ENCODE assay signal across 8 cellular contexts in the genomic region with DNA sequence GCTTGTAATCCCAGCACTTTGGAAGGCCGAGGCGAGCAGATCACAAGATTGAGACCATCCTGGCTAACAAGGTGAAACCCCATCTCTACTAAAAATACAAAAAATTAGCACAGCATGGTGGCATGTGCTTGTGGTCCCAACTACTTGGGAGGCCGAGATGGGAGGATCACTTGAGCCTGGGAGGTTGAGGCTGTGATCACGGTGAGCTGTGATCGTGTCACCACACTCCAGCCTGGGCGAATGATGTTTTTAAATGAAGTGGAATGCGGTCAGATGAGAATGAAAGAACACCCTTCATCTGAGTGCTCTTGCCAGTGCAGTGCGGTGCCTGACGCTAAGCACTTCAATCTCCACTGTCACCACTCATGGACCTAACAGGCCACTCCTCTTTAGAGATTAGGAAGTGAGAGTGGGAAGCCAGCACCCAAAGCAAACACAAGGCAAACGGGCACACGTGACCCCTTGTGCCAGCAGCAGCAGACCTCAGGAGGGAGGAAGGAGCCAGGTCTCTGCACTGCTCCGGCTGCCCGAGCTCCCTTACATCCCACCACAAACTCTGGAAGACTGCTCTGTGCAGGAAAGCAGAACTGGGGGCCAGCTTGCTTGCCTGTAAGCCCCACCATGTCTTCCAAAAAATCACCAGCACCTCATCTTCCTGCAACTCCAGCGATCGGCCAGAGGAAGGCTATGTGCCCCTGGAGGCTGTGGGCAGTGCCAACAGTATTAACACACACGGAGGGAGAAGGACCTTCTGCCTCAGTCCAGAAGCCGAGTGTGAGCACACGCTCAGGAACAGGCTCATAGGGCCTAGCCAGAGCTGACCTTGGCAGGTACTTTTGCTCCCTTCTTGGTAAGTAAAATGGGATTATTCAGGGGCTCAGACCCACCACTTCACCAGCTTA. TPM values are rescaled to one million over a fixed set of nuclear protein-coding genes. Genes with fewer than 3 reads are reported as not detected.
A peak's percentile ranks its signal among the peaks of the same experiment; 100 is the strongest.
DNase-seq lines count a peak whose midpoint lies in the region; ATAC-seq and TF ChIP-seq lines count a peak whose summit lies in the region.

No MANE protein-coding gene starts in this region.

- H3K4me2 ChIP-seq in neuronal stem cell (ENCODE audit: insufficient read depth, low read length, poor library complexity, severe bottlenecking) (no peak overlapping the region), smooth muscle cell (no peak overlapping the region)

- H4K91ac ChIP-seq in neuronal stem cell (ENCODE audit: low read depth, low read length, poor library complexity): no peak overlapping the region

- H3K79me1 ChIP-seq in neuronal stem cell (ENCODE audit: low read depth, low read length): peaks cover 5% of the 10 kb centered on the region

- peaks cover 0 to 5% of the 10 kb centered on the region in 2 donors for H3K4me1 ChIP-seq in neuronal stem cell (ENCODE audit: control insufficient read depth in 2 of 2, insufficient read depth in 1 of 2, low read depth in 1 of 2, low read length in 2 of 2)
- H3K4me1 ChIP-seq in smooth muscle cell (ENCODE audit: low read depth): no peaks in the 10 kb centered on the region
- peaks cover 0 to 3% of the 10 kb centered on the region in 2 donors for H3K4me1 ChIP-seq in uterus

- no peaks in the 10 kb centered on the region for H3K36me3 Mint-ChIP-seq in effector memory CD8-positive, alpha-beta T cell (ENCODE audit: insufficient read depth)

- no peak overlapping the region for H4K8ac ChIP-seq in neuronal stem cell (ENCODE audit: low read depth, low read length)

- peaks cover 6 to 12% of the 10 kb centered on the region in 2 donors for H3K4me1 Mint-ChIP-seq in effector memory CD8-positive, alpha-beta T cell (ENCODE audit: low read depth in 2 of 2)

- no peak overlapping the region for H2BK120ac ChIP-seq in neuronal stem cell (ENCODE audit: low read depth, low read length)

- no peak overlapping the region for H2BK15ac ChIP-seq in neuronal stem cell (ENCODE audit: low read length)

- no peak overlapping the region for H3K14ac ChIP-seq in neuronal stem cell (ENCODE audit: low read length)

- H2BK5ac ChIP-seq in neuronal stem cell (ENCODE audit: low read length): no peak overlapping the region

- no peaks in the 10 kb centered on the region for H3K9me3 ChIP-seq in neuronal stem cell (replicated peaks in 1 of 2; ENCODE audit: control insufficient read depth in 2 of 2, insufficient read depth in 1 of 2, low read depth in 1 of 2, low read length in 2 of 2)
- H3K9me3 ChIP-seq in smooth muscle cell (replicated peaks; ENCODE audit: low read depth): no peaks in the 10 kb centered on the region
- no peaks in the 10 kb centered on the region for H3K9me3 ChIP-seq in uterus

- no peak overlapping the region for H3K4ac ChIP-seq in neuronal stem cell (ENCODE audit: low read length)

- no peak for TF ChIP-seq CTCF in smooth muscle cell (IDR thresholded peaks at IDR 0.05; ENCODE audit: borderline replicate concordance, insufficient read depth, poor library complexity, severe bottlenecking)
- TF ChIP-seq CTCF in uterus (IDR thresholded peaks at IDR 0.05): no peak

- no CpG with 5 or more reads among the region's 18 CpGs for WGBS in neuronal stem cell (ENCODE audit: extremely low coverage in 2 of 2, insufficient read length in 2 of 2, insufficient replicate concordance in 1 of 2), 2 donors
- WGBS in smooth muscle cell (ENCODE audit: low lambda C conversion rate): 78% methylated on average over 18 of the region's 18 CpGs

- H3K18ac ChIP-seq in neuronal stem cell (ENCODE audit: low read length): peak overlapping the region; percentile 86

- peak overlapping the region; percentile 34 for H3K23ac ChIP-seq in neuronal stem cell (ENCODE audit: low read depth, low read length, poor library complexity)

- ATAC-seq in effector memory CD8-positive, alpha-beta T cell (replicated peaks): peak; percentile 37
- no peak for ATAC-seq in GM18861 (IDR thresholded peaks at IDR 0.05; ENCODE audit: unreplicated experiment)

- H2BK12ac ChIP-seq in neuronal stem cell (ENCODE audit: low read length): no peak overlapping the region

- peaks cover 28% of the 10 kb centered on the region for H3K79me2 ChIP-seq in smooth muscle cell (ENCODE audit: low read depth)

- H3K27me3 Mint-ChIP-seq in effector memory CD8-positive, alpha-beta T cell: no peaks in the 10 kb centered on the region

- DNase-seq in DMS153 (lab: John Stamatoyannopoulos, UW) (peak; percentile 96), NCI-H510A (lab: John Stamatoyannopoulos, UW) (peak; percentile 100), neuronal stem cell (ENCODE audit: low spot score) (no peak), smooth muscle cell (lab: John Stamatoyannopoulos, UW; ENCODE audit: unreplicated experiment) (no peak), uterus (no peak), AG20443 (ENCODE audit: low spot score) (no peak)
- DNase-seq in effector memory CD8-positive, alpha-beta T cell: no peak

- peak overlapping the region; percentile 62 to 71 for H3K27ac Mint-ChIP-seq in effector memory CD8-positive, alpha-beta T cell

- H3K27ac ChIP-seq in neuronal stem cell (replicated peaks; ENCODE audit: low read length) (no peak overlapping the region), smooth muscle cell (ENCODE audit: low read depth) (no peak overlapping the region), uterus (peak overlapping the region in 1 of 2 donors; percentile 20)

- peaks cover 13% of the 10 kb centered on the region for H4K20me1 ChIP-seq in smooth muscle cell (ENCODE audit: low read depth)

- no peaks in the 10 kb centered on the region for H3K27me3 ChIP-seq in neuronal stem cell (ENCODE audit: control insufficient read depth in 3 of 3, insufficient read depth in 3 of 3, low read depth in 1 of 3, low read length in 3 of 3)
- H3K27me3 ChIP-seq in smooth muscle cell (ENCODE audit: low read depth): no peaks in the 10 kb centered on the region
- H3K27me3 ChIP-seq in uterus: no peaks in the 10 kb centered on the region

- H3K4me3 ChIP-seq in neuronal stem cell (ENCODE audit: low read length in 2 of 2): no peak overlapping the region
- no peak overlapping the region for H3K4me3 ChIP-seq in smooth muscle cell
- no peak overlapping the region for H3K4me3 ChIP-seq in uterus

- H3K9ac ChIP-seq in neuronal stem cell (ENCODE audit: low read depth, low read length, poor library complexity): no peak overlapping the region
- no peak overlapping the region for H3K9ac ChIP-seq in smooth muscle cell (ENCODE audit: low read depth)

- peak overlapping the region; percentile 7 for H2AK5ac ChIP-seq in neuronal stem cell (ENCODE audit: low read depth, low read length)

- H3F3A ChIP-seq in smooth muscle cell (ENCODE audit: low read depth): peaks cover 6% of the 10 kb centered on the region

- H2AFZ ChIP-seq in neuronal stem cell (ENCODE audit: low read length) (no peak overlapping the region), smooth muscle cell (ENCODE audit: low read depth) (no peak overlapping the region)

- no peak overlapping the region for H3K4me3 Mint-ChIP-seq in effector memory CD8-positive, alpha-beta T cell

- no peak for TF ChIP-seq POLR2A in uterus (IDR thresholded peaks at IDR 0.05)

- H3K36me3 ChIP-seq in neuronal stem cell (replicated peaks in 1 of 2; ENCODE audit: control insufficient read depth in 2 of 2, insufficient read depth in 2 of 2, low read length in 2 of 2) (no peaks in the 10 kb centered on the region), smooth muscle cell (ENCODE audit: low read depth) (no peaks in the 10 kb centered on the region), uterus (no peaks in the 10 kb centered on the region)

- no peaks in the 10 kb centered on the region for H3K9me3 Mint-ChIP-seq in effector memory CD8-positive, alpha-beta T cell

- intact Hi-C loops in uterus (cut with DNase I; ENCODE audit: low total_unique reads): no loop called here

RNA-seq across cellular contexts. Expression of gene CTNNBIP1, which starts 9.7 kb away (rescaled TPM):
- 123 TPM for polyA plus RNA-seq in neuronal stem cell (2013, experiment 1 of 2)
- polyA plus RNA-seq in neuronal stem cell (2013, experiment 2 of 2): 121 TPM
- total RNA-seq in smooth muscle cell (27.7 and 30.6 TPM in 2 replicates), uterus (10 to 100 TPM in 2 of 4 donors, 1 to 10 TPM in 2; 4.7 to 26.6 (median 13.6) TPM)
- 52.4 and 55.1 TPM in 2 replicates for polyA plus RNA-seq in smooth muscle cell

RNA-seq across cellular contexts. Expression of gene LZIC, which starts 42.8 kb away (rescaled TPM):
- polyA plus RNA-seq in neuronal stem cell (2013, experiment 1 of 2): 36.6 TPM
- 38.1 TPM for polyA plus RNA-seq in neuronal stem cell (2013, experiment 2 of 2)
- total RNA-seq in smooth muscle cell (42.3 and 47.5 TPM in 2 replicates), uterus (10 to 100 TPM in 3 of 4 donors, 1 to 10 TPM in 1; 9.4 to 66.9 (median 26.0) TPM)
- 21.9 and 36.4 TPM in 2 replicates for polyA plus RNA-seq in smooth muscle cell

RNA-seq across cellular contexts. Expression of gene NMNAT1, which starts 42.9 kb away (rescaled TPM):
- polyA plus RNA-seq in neuronal stem cell (2013, experiment 1 of 2): 9.0 TPM
- 7.7 TPM for polyA plus RNA-seq in neuronal stem cell (2013, experiment 2 of 2)
- 6.4 and 7.4 TPM in 2 replicates for total RNA-seq in smooth muscle cell
- polyA plus RNA-seq in smooth muscle cell: 9.6 and 9.8 TPM in 2 replicates
- total RNA-seq in uterus: 10 to 100 TPM in 2 of 4 donors, 1 to 10 TPM in 2; 1.8 to 41.5 (median 12.7) TPM

Comparison
In these comparisons a context has a peak if more than half of its experiments do, and no peak if none do; other contexts are left out.
1. DNase-seq: peak in DMS153 (single experiment) and NCI-H510A (single experiment); none in effector memory CD8-positive, alpha-beta T cell (0 of 3), neuronal stem cell (single experiment), smooth muscle cell (single experiment), uterus (0 of 2) and AG20443 (single experiment).